In genomic region chr2:156464106-156464505, GRCh38 we compare ENCODE assay signal across 1 cellular context.
TF ChIP-seq lines count a peak whose summit lies in the region.

No MANE protein-coding gene starts in this region.

TF ChIP-seq in SK-N-SH, 30 proteins besides CTCF, POLR2A, EP300 and RAD21 (continued from another document):
- TF ChIP-seq MAX (IDR thresholded peaks at IDR 0.05; ENCODE audit: low read depth) (no peak), ELF1 (IDR thresholded peaks at IDR 0.05) (no peak), SIN3A (IDR thresholded peaks at IDR 0.05; ENCODE audit: borderline replicate concordance, low read depth, low read length) (no peak), TCF12 (IDR thresholded peaks at IDR 0.05) (peak; percentile 43), FOSL2 (IDR thresholded peaks at IDR 0.05; ENCODE audit: borderline replicate concordance, low read depth) (0 out of 2 replicates have a peak, but pooled peaks have one; percentile 40), PBX3 (IDR thresholded peaks at IDR 0.05) (no peak), GATA2 (CRISPR knock-in tag; IDR thresholded peaks at IDR 0.05) (no peak), MEF2A (IDR thresholded peaks at IDR 0.05; ENCODE audit: borderline replicate concordance, low read depth) (no peak), RXRA (IDR thresholded peaks at IDR 0.05; ENCODE audit: borderline replicate concordance, low read depth) (no peak), GABPA (IDR thresholded peaks at IDR 0.05; ENCODE audit: low read depth) (no peak)
